Comparison of ENCODE assay signal across 13 cellular contexts in genomic region chr16:9316615-9317014, GRCh38.
DNase-seq lines count a peak whose midpoint lies in the region; ATAC-seq and TF ChIP-seq lines count a peak whose summit lies in the region.
"Had no signal": no experiment of that assay in that cellular context is flagged by ENCODE, and none has a peak within 500 bp of the region (broad histone marks: within the 10 kb centered on the region; RNA-seq: fewer than 3 reads in every experiment).

No MANE protein-coding gene starts in this region.

- peaks cover 0 to 7% (median 6%) of the 10 kb centered on the region in 4 donors for H3K4me1 ChIP-seq in liver (ENCODE audit: control insufficient read depth in 4 of 4, insufficient read depth in 4 of 4, low read length in 3 of 4)

- peaks cover 29% of the 10 kb centered on the region for H3K9me3 Mint-ChIP-seq in MCF 10A (ENCODE audit: unreplicated experiment)
- H3K9me3 Mint-ChIP-seq in activated CD4-positive, alpha-beta T cell treated with anti-CD3 and anti-CD28 coated beads for 36 hours (ENCODE audit: low read depth), result peaks cover 10% of the 10 kb centered on the region

- peak overlapping the region in 1 of 2 donors; percentile 51 for H3K27ac ChIP-seq in liver (ENCODE audit: low read depth in 1 of 2, low read length in 2 of 2)

- no peaks in the 10 kb centered on the region for H3K4me1 Mint-ChIP-seq in MCF 10A (ENCODE audit: insufficient read depth, unreplicated experiment)
- no peaks in the 10 kb centered on the region for H3K4me1 Mint-ChIP-seq in activated CD4-positive, alpha-beta T cell treated with anti-CD3 and anti-CD28 coated beads for 36 hours

- no peaks in the 10 kb centered on the region for H3K36me3 ChIP-seq in liver (ENCODE audit: control insufficient read depth in 4 of 4, insufficient read depth in 3 of 4, low read depth in 1 of 4, low read length in 3 of 4)

- no peaks in the 10 kb centered on the region for H3K27me3 ChIP-seq in liver (ENCODE audit: control insufficient read depth in 4 of 4, insufficient read depth in 4 of 4, low read length in 3 of 4)

- no peak for ATAC-seq in activated CD4-positive, alpha-beta T cell treated with anti-CD3 and anti-CD28 coated beads for 36 hours

- POLR2A ChIA-PET in MCF 10A (lab: Yijun Ruan, JAX), result no interaction called here
- POLR2A ChIA-PET in activated CD4-positive, alpha-beta T cell treated with anti-CD3 and anti-CD28 coated beads for 36 hours (lab: Charles Lee), result no interaction called here

- TF ChIP-seq CTCF in liver (IDR thresholded peaks at IDR 0.05; ENCODE audit: low read depth, low read length, missing input control) (no peak), MCF 10A (IDR thresholded peaks at IDR 0.05; ENCODE audit: unreplicated experiment) (no peak)

- H3K9me3 ChIP-seq in liver (ENCODE audit: control insufficient read depth in 4 of 4, low read length in 3 of 4), result no peaks in the 10 kb centered on the region

- H3K27ac Mint-ChIP-seq in MCF 10A (ENCODE audit: low read depth, unreplicated experiment), result no peak overlapping the region
- H3K27ac Mint-ChIP-seq in activated CD4-positive, alpha-beta T cell treated with anti-CD3 and anti-CD28 coated beads for 36 hours, result no peak overlapping the region
- H3K27ac Mint-ChIP-seq: HFFc6 had no signal

- BruUV-seq in MCF 10A (replicated peaks; lab: Mats Ljungman, UMichigan), result no TSS peak

- H3K4me3 Mint-ChIP-seq in MCF 10A (ENCODE audit: unreplicated experiment), result no peak overlapping the region
- H3K4me3 Mint-ChIP-seq in activated CD4-positive, alpha-beta T cell treated with anti-CD3 and anti-CD28 coated beads for 36 hours, result no peak overlapping the region
- H3K4me3 Mint-ChIP-seq: HFFc6 had no signal

- DNase-seq in HT-29 (ENCODE audit: low spot score) (peak; percentile 22), globus pallidus (ENCODE audit: low spot score) (peak; percentile 76), putamen (ENCODE audit: low spot score) (peak; percentile 68), NCI-H2029 treated with DMSO at 0.1 percent for 48 hours (lab: John Stamatoyannopoulos, UW) (no peak), NCI-H1417 (lab: John Stamatoyannopoulos, UW) (no peak), MCF 10A (ENCODE audit: unreplicated experiment) (no peak)
- no peak for DNase-seq in activated CD4-positive, alpha-beta T cell treated with anti-CD3 and anti-CD28 coated beads for 36 hours
- DNase-seq: HFFc6, Karpas-422, NCI-H1417 treated with DMSO at 0.1 percent for 48 hours, NCI-H2081, NCI-H524 had no signal

- H3K4me3 ChIP-seq in liver (ENCODE audit: low read depth in 1 of 3, low read length in 3 of 3), result no peak overlapping the region

- no peak for TF ChIP-seq RAD21 in liver (IDR thresholded peaks at IDR 0.05)

- intact Hi-C loops in MCF 10A (cut with micrococcal nuclease), result no loop called here
- intact Hi-C loops in activated CD4-positive, alpha-beta T cell treated with anti-CD3 and anti-CD28 coated beads for 36 hours (cut with DNase I, micrococcal nuclease), result no loop called here

- H3K9ac ChIP-seq in liver (ENCODE audit: low read depth in 1 of 2, low read length in 2 of 2), result no peak overlapping the region

- no peaks in the 10 kb centered on the region for H3K36me3 Mint-ChIP-seq in MCF 10A (ENCODE audit: insufficient read depth, unreplicated experiment)
- no peaks in the 10 kb centered on the region for H3K36me3 Mint-ChIP-seq in activated CD4-positive, alpha-beta T cell treated with anti-CD3 and anti-CD28 coated beads for 36 hours (ENCODE audit: low read depth)

- 23% methylated on average over 2 of the region's 2 CpGs for WGBS in liver

- H3K27me3 Mint-ChIP-seq in MCF 10A (ENCODE audit: insufficient read depth, unreplicated experiment), result no peaks in the 10 kb centered on the region
- no peaks in the 10 kb centered on the region for H3K27me3 Mint-ChIP-seq in activated CD4-positive, alpha-beta T cell treated with anti-CD3 and anti-CD28 coated beads for 36 hours

- CTCF ChIA-PET in MCF 10A (lab: Yijun Ruan, JAX), result interaction anchor here (0.6 kb wide), 1 partner anchor 119 kb away, joined by 3 read pairs; no protein-coding TSS in a partner anchor
- CTCF ChIA-PET in activated CD4-positive, alpha-beta T cell treated with anti-CD3 and anti-CD28 coated beads for 36 hours (lab: Charles Lee), result no interaction called here

TF ChIP-seq in liver, 16 proteins besides CTCF, POLR2A, EP300 and RAD21:
- TF ChIP-seq MAX (IDR thresholded peaks at IDR 0.05) (peak; percentile 29), HNF4A (conservative IDR thresholded peaks at IDR 0.05) (peak in 1 of 2 donors; percentile 45), SP1 (IDR thresholded peaks at IDR 0.05) (peak; percentile 31), GABPA (IDR thresholded peaks at IDR 0.05 in 1 of 2, conservative IDR thresholded peaks at IDR 0.05 in 1 of 2) (no peak), RXRA (IDR thresholded peaks at IDR 0.05) (peak in 1 of 2 donors; percentile 46)
TF ChIP-seq in liver: peak in this region for 4.

Comparison
In these comparisons a context has a peak if more than half of its experiments do, and no peak if none do; other contexts are left out.
1. DNase-seq: peak in HT-29 (single experiment), globus pallidus (single experiment) and putamen (single experiment); none in NCI-H2029 treated with DMSO at 0.1 percent for 48 hours (single experiment), NCI-H1417 (0 of 3), MCF 10A (single experiment) and activated CD4-positive, alpha-beta T cell treated with anti-CD3 and anti-CD28 coated beads for 36 hours (single experiment).